15 cellular contexts compared by ENCODE assay signal in the genomic region with DNA sequence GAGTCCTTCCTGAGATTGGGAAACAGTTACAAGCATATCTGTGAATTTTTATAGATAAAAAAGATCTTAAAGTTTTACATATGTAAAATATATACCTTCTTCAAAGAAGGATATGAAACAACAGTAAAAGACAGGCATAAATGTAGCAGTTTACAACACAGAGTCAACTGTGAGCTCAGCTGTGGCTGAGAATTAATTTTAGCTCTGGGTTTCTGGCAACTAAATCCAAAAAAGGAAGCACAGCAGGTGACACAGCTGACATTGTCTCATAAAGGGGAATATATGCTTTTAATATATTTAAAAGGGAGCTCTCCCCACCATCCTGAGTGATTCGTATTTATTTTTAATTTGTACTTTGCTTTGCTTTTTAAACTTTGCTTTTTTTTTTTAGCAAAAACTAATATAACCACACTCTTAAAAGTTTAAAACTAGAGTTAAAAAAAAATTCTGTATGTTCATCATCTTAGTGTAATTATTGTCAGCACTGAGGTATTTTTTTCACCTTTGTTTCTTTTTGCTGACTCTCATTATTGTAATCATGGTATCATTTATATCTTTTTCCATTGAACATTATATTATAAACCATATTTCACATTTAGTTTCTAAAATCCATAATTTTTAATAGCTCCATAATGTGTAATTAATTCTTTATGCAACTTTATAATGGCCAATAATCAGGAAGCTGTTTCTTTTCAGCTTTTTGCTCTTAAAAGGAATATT. TPM values are rescaled to one million over a fixed set of nuclear protein-coding genes. Genes with fewer than 3 reads are reported as not detected.
DNase-seq lines count a peak whose midpoint lies in the region; ATAC-seq and TF ChIP-seq lines count a peak whose summit lies in the region.
"Had no signal": no experiment of that assay in that cellular context is flagged by ENCODE, and none has a peak within 500 bp of the region (broad histone marks: within the 10 kb centered on the region; RNA-seq: fewer than 3 reads in every experiment).

No MANE protein-coding gene starts in this region.

- H3K27me3 Mint-ChIP-seq in MCF 10A (ENCODE audit: insufficient read depth, unreplicated experiment) = no peaks in the 10 kb centered on the region
- H3K27me3 Mint-ChIP-seq in activated CD4-positive, alpha-beta T cell treated with anti-CD3 and anti-CD28 coated beads for 36 hours = peaks cover 6% of the 10 kb centered on the region

- H4K20me1 ChIP-seq in mammary epithelial cell (ENCODE audit: insufficient read depth, low read length) (peaks cover 24% of the 10 kb centered on the region), MM.1S (ENCODE audit: insufficient read depth, low read length) (no peaks in the 10 kb centered on the region)

- DNase-seq in mammary epithelial cell (no peak), MCF 10A (ENCODE audit: unreplicated experiment) (no peak), MM.1S (peak; percentile 53), esophagus muscularis mucosa (ENCODE audit: extremely low spot score) (no peak), SJCRH30 (no peak), NCI-H748 (lab: John Stamatoyannopoulos, UW; ENCODE audit: unreplicated experiment) (no peak)
- DNase-seq in activated CD4-positive, alpha-beta T cell treated with anti-CD3 and anti-CD28 coated beads for 36 hours = no peak
- DNase-seq: activated naive CD8-positive, alpha-beta T cell treated with anti-CD3 and anti-CD28 coated beads for 36 hours; lower lobe of right lung; NCI-H2107; stimulated activated CD4-positive, alpha-beta T cell treated with anti-CD3 and anti-CD28 coated beads, Interleukin-12 subunit alpha, Interleukin-12 subunit beta, amount 100 ng/mL, for 4 hours; T-cell; testis had no signal

- in situ Hi-C loops in mammary epithelial cell (cut with MboI; ENCODE audit: low sequenced_read_pairs in 2 of 2) = no loop called here

- H3K4me3 ChIP-seq in mammary epithelial cell (replicated peaks in 1 of 3; ENCODE audit: insufficient read depth in 1 of 3, low read depth in 2 of 3, low read length in 3 of 3) = no peak overlapping the region
- H3K4me3 ChIP-seq in MM.1S (ENCODE audit: low read length) = no peak overlapping the region
- H3K4me3 ChIP-seq in esophagus muscularis mucosa = no peak overlapping the region
- H3K4me3 ChIP-seq in subcutaneous abdominal adipose tissue (ENCODE audit: low read depth in 1 of 5, low read length in 5 of 5) = peak overlapping the region in 2 of 5 donors; percentile 20 to 22
- no peak overlapping the region for H3K4me3 ChIP-seq in SJCRH30
- H3K4me3 ChIP-seq: lower lobe of right lung, testis had no signal

- no peak for TF ChIP-seq EP300 in esophagus muscularis mucosa (IDR thresholded peaks at IDR 0.05)

- H3K9ac ChIP-seq in mammary epithelial cell (ENCODE audit: insufficient read depth, low read length) (no peak overlapping the region), MM.1S (ENCODE audit: low read length) (no peak overlapping the region), subcutaneous abdominal adipose tissue (ENCODE audit: low read length in 5 of 5) (peak overlapping the region in 2 of 5 donors; percentile 57 to 62)

- H3K79me2 ChIP-seq in mammary epithelial cell (ENCODE audit: insufficient read depth, low read length) (peaks cover 96% of the 10 kb centered on the region), MM.1S (ENCODE audit: low read length) (no peaks in the 10 kb centered on the region)

- no TSS peak for BruUV-seq in mammary epithelial cell (replicated peaks; lab: Mats Ljungman, UMichigan)
- BruUV-seq in MCF 10A (replicated peaks; lab: Mats Ljungman, UMichigan) = no TSS peak

- no peaks in the 10 kb centered on the region for H3K9me2 ChIP-seq in MM.1S (replicated peaks; ENCODE audit: insufficient read depth, low read length)

- no peaks in the 10 kb centered on the region for H3K9me3 Mint-ChIP-seq in MCF 10A (ENCODE audit: unreplicated experiment)
- H3K9me3 Mint-ChIP-seq in activated CD4-positive, alpha-beta T cell treated with anti-CD3 and anti-CD28 coated beads for 36 hours (ENCODE audit: low read depth) = peaks cover 4% of the 10 kb centered on the region

- no peak for ATAC-seq in activated CD4-positive, alpha-beta T cell treated with anti-CD3 and anti-CD28 coated beads for 36 hours
- ATAC-seq: activated CD4-positive, CD25-positive, alpha-beta regulatory T cell treated with anti-CD3 and anti-CD28 coated beads, Interleukin-2, amount 50 U/mL, for 24 hours; lower lobe of right lung; T-cell had no signal

- peaks cover 27% of the 10 kb centered on the region for H3K4me1 ChIP-seq in mammary epithelial cell (ENCODE audit: insufficient read depth, low read length)
- peaks cover 14% of the 10 kb centered on the region for H3K4me1 ChIP-seq in MM.1S (ENCODE audit: low read length)
- peaks cover 72 to 88% (median 78%) of the 10 kb centered on the region in 4 donors for H3K4me1 ChIP-seq in esophagus muscularis mucosa
- H3K4me1 ChIP-seq in subcutaneous abdominal adipose tissue (ENCODE audit: control insufficient read depth in 5 of 5, insufficient read depth in 5 of 5, low read length in 5 of 5) = peaks cover 6 to 79% (median 68%) of the 10 kb centered on the region in 5 donors
- H3K4me1 ChIP-seq in SJCRH30 = no peaks in the 10 kb centered on the region

- H3K27me3 ChIP-seq in mammary epithelial cell (ENCODE audit: insufficient read depth, low read length) (no peaks in the 10 kb centered on the region), MM.1S (replicated peaks; ENCODE audit: insufficient read depth, low read length) (no peaks in the 10 kb centered on the region), esophagus muscularis mucosa (no peaks in the 10 kb centered on the region), subcutaneous abdominal adipose tissue (ENCODE audit: control insufficient read depth in 5 of 5, insufficient read depth in 4 of 5, low read length in 5 of 5) (no peaks in the 10 kb centered on the region), SJCRH30 (no peaks in the 10 kb centered on the region)
- H3K27me3 ChIP-seq: testis had no signal

- CTCF ChIA-PET in mammary epithelial cell (lab: Charles Lee; ENCODE audit: low non-redundant PET) (no interaction called here), MCF 10A (lab: Yijun Ruan, JAX) (interaction anchor here (0.5 to 1.6 kb wide), 10 partner anchors 12 to 636 kb away, joined by 3 to 12 read pairs (median 4); no protein-coding TSS in a partner anchor)
- CTCF ChIA-PET in activated CD4-positive, alpha-beta T cell treated with anti-CD3 and anti-CD28 coated beads for 36 hours (lab: Charles Lee) = interaction anchor here (0.7 to 4.8 kb wide), 3 partner anchors 13 to 377 kb away, joined by 3 to 24 read pairs (median 3); no protein-coding TSS in a partner anchor

- H3F3A ChIP-seq in MM.1S (ENCODE audit: insufficient read depth, low read length) = 0 out of 2 replicates have a peak, but pooled peaks cover 4% of the 10 kb centered on the region

- H3K36me3 Mint-ChIP-seq in MCF 10A (ENCODE audit: insufficient read depth, unreplicated experiment) = peaks cover 94% of the 10 kb centered on the region
- peaks cover 3% of the 10 kb centered on the region for H3K36me3 Mint-ChIP-seq in activated CD4-positive, alpha-beta T cell treated with anti-CD3 and anti-CD28 coated beads for 36 hours (ENCODE audit: low read depth)

- no peak overlapping the region for H3K27ac ChIP-seq in mammary epithelial cell (ENCODE audit: insufficient read depth, low read depth, low read length)
- peak overlapping the region; percentile 16; the same call in 1 of the 2 replicates for H3K27ac ChIP-seq in MM.1S (ENCODE audit: low read length)
- H3K27ac ChIP-seq in esophagus muscularis mucosa (replicated peaks in 1 of 4) = peak overlapping the region; percentile 77 to 100 (median 82)
- H3K27ac ChIP-seq in subcutaneous abdominal adipose tissue (ENCODE audit: low read depth, low read length) = peak overlapping the region; percentile 85
- no peak overlapping the region for H3K27ac ChIP-seq in SJCRH30
- H3K27ac ChIP-seq: lower lobe of right lung, testis had no signal

- POLR2A ChIA-PET in MCF 10A (lab: Yijun Ruan, JAX) = interaction anchor here (0.6 to 2.9 kb wide), 5 partner anchors 11 to 257 kb away, joined by 3 to 15 read pairs (median 5); no protein-coding TSS in a partner anchor
- POLR2A ChIA-PET in activated CD4-positive, alpha-beta T cell treated with anti-CD3 and anti-CD28 coated beads for 36 hours (lab: Charles Lee) = no interaction called here

- H3K36me3 ChIP-seq in mammary epithelial cell (ENCODE audit: insufficient read depth, low read length) (peaks cover 73% of the 10 kb centered on the region), MM.1S (replicated peaks; ENCODE audit: insufficient read depth, low read length) (no peaks in the 10 kb centered on the region), esophagus muscularis mucosa (peaks cover 18 to 66% (median 35%) of the 10 kb centered on the region in 4 donors), subcutaneous abdominal adipose tissue (ENCODE audit: control insufficient read depth in 5 of 5, insufficient read depth in 5 of 5, low read length in 5 of 5) (peaks cover 15 to 51% (median 33%) of the 10 kb centered on the region in 5 donors), SJCRH30 (peaks cover 45% of the 10 kb centered on the region)

- no peak overlapping the region for H3K27ac Mint-ChIP-seq in MCF 10A (ENCODE audit: low read depth, unreplicated experiment)
- no peak overlapping the region for H3K27ac Mint-ChIP-seq in activated CD4-positive, alpha-beta T cell treated with anti-CD3 and anti-CD28 coated beads for 36 hours
- H3K27ac Mint-ChIP-seq: activated naive CD8-positive, alpha-beta T cell treated with anti-CD3 and anti-CD28 coated beads for 36 hours; T-cell had no signal

- H3K4me2 ChIP-seq in mammary epithelial cell (ENCODE audit: insufficient read depth, low read depth, low read length) (peak overlapping the region; percentile 43), MM.1S (ENCODE audit: low read depth, low read length) (peak overlapping the region; percentile 40)

- no peak for TF ChIP-seq POLR2A in esophagus muscularis mucosa (IDR thresholded peaks at IDR 0.05; ENCODE audit: low read depth)

- intact Hi-C loops in mammary epithelial cell (cut with micrococcal nuclease) (no loop called here), MCF 10A (cut with micrococcal nuclease) (no loop called here), esophagus muscularis mucosa (cut with DNase I) (no loop called here)
- intact Hi-C loops in activated CD4-positive, alpha-beta T cell treated with anti-CD3 and anti-CD28 coated beads for 36 hours (cut with DNase I, micrococcal nuclease) = no loop called here

- peaks cover 19% of the 10 kb centered on the region for H3K4me1 Mint-ChIP-seq in MCF 10A (ENCODE audit: insufficient read depth, unreplicated experiment)
- no peaks in the 10 kb centered on the region for H3K4me1 Mint-ChIP-seq in activated CD4-positive, alpha-beta T cell treated with anti-CD3 and anti-CD28 coated beads for 36 hours
- H3K4me1 Mint-ChIP-seq: T-cell had no signal

- TF ChIP-seq CTCF in mammary epithelial cell (conservative IDR thresholded peaks at IDR 0.05 in 1 of 2, IDR thresholded peaks at IDR 0.05 in 1 of 2; ENCODE audit: extremely low read depth in 1 of 2, insufficient read depth in 1 of 2, low read depth in 1 of 2, low read length in 2 of 2) = no peak
- no peak for TF ChIP-seq CTCF in MCF 10A (IDR thresholded peaks at IDR 0.05; ENCODE audit: unreplicated experiment)
- TF ChIP-seq CTCF in MM.1S (IDR thresholded peaks at IDR 0.05; ENCODE audit: low read length) = no peak
- TF ChIP-seq CTCF in esophagus muscularis mucosa (IDR thresholded peaks at IDR 0.05) = no peak

- no peak overlapping the region for H2AFZ ChIP-seq in mammary epithelial cell (ENCODE audit: low read depth, low read length)
- no peak overlapping the region for H2AFZ ChIP-seq in MM.1S (ENCODE audit: low read length)

- no peak overlapping the region for H3K4me3 Mint-ChIP-seq in MCF 10A (ENCODE audit: unreplicated experiment)
- H3K4me3 Mint-ChIP-seq in activated CD4-positive, alpha-beta T cell treated with anti-CD3 and anti-CD28 coated beads for 36 hours = no peak overlapping the region
- H3K4me3 Mint-ChIP-seq: activated naive CD8-positive, alpha-beta T cell treated with anti-CD3 and anti-CD28 coated beads for 36 hours; T-cell had no signal

- 100% methylated on average over 1 of the region's 1 CpG for WGBS in mammary epithelial cell (ENCODE audit: low coverage, missing lambda C conversion rate)
- 60% methylated on average over 1 of the region's 1 CpG for WGBS in esophagus muscularis mucosa

- H3K9me3 ChIP-seq in mammary epithelial cell (replicated peaks; ENCODE audit: insufficient read depth, low read length) = no peaks in the 10 kb centered on the region
- H3K9me3 ChIP-seq in MM.1S (replicated peaks; ENCODE audit: insufficient read depth, low read length) = no peaks in the 10 kb centered on the region
- peaks cover 0 to 7% (median 4%) of the 10 kb centered on the region in 4 donors for H3K9me3 ChIP-seq in esophagus muscularis mucosa
- peaks cover 0 to 3% (median 0%) of the 10 kb centered on the region in 5 donors for H3K9me3 ChIP-seq in subcutaneous abdominal adipose tissue (ENCODE audit: control insufficient read depth in 5 of 5, low read length in 5 of 5)
- H3K9me3 ChIP-seq in SJCRH30 (replicated peaks) = no peaks in the 10 kb centered on the region
- H3K9me3 ChIP-seq: testis had no signal

- dilution Hi-C loops in mammary epithelial cell (cut with HindIII; ENCODE audit: low sequenced_read_pairs) = no loop called here

RNA-seq across cellular contexts. Expression of a gene that starts 6.7 kb away (rescaled TPM):
- total RNA-seq in mammary epithelial cell (1,000 to 10,000 TPM in 1 of 2 donors, 100 to 1,000 TPM in 1; 522 to 1,295 TPM), MCF 10A (2022) (141 and 167 TPM in 2 replicates), esophagus muscularis mucosa (1,000 to 10,000 TPM in 2 of 4 donors, 100 to 1,000 TPM in 2; 599 to 1,574 (median 1,002) TPM)
- polyA plus RNA-seq in mammary epithelial cell = 1,680 TPM
- 684 TPM for polyA minus RNA-seq in mammary epithelial cell
- total RNA-seq in SJCRH30 (2014; rRNA removed; shearing (Covaris generic)) = 108 and 127 TPM in 2 replicates
- 1 to 10 TPM; 5.4 to 7.2 TPM for total RNA-seq in activated CD4-positive, alpha-beta T cell treated with anti-CD3 and anti-CD28 coated beads for 36 hours

Comparison
In these comparisons a context has a peak if more than half of its experiments do, and no peak if none do; other contexts are left out.
1. H3K27ac ChIP-seq: peak in MM.1S (single experiment), esophagus muscularis mucosa (4 of 4) and subcutaneous abdominal adipose tissue (single experiment); none in mammary epithelial cell (single experiment) and SJCRH30 (single experiment).
2. RNA of a gene that starts 6.7 kb away (total RNA-seq): 599 to 1,574 TPM in esophagus muscularis mucosa, 522 to 1,295 TPM in mammary epithelial cell, 141 to 167 TPM in MCF 10A and 108 to 127 TPM in SJCRH30; 5.4 to 7.2 TPM in activated CD4-positive, alpha-beta T cell treated with anti-CD3 and anti-CD28 coated beads for 36 hours; every median in the first group is over 10 times any median in the second.